Comparison of ENCODE assay signal across 1 cellular context in the genomic region with DNA sequence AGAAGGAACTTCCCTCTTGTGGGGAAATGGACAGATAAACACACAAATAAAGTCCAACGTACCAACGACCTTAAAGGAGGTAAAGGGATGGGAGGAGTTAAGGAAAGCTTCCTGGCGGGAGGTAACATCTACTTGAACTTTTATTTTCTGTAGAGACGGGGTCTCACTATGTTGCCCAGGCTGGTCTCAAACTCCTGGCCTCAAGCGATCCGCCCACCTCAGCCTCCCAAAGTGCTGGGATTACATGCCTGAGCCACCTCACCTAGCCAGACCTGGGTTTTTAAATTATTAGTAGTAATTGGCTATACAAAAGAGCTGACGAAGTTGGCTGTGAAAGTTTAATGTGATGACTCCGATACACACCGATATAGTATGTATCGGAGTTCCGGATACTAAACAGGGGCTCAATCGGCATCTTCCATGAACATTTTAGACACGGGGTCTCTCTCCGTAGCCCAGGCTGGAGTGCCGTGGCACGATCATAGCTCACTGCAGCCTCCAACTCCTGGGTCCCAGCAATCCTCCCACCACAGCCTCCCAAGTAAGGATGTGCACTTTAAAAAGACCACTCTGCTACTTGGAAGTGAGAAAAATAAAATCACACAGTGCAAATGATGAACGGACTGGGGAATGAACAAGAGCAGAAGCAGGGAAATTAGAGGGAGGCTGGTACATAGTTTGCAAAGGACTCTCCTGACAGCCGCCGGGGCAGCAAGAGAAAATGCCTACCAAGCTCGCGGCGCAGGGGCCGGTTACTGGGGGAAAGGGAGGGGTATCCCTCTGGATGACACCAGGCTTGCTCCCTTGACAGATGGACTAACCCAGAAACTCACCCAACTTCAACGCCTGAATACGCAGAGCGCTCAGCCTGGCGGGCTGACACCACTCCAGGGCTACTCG.
TF ChIP-seq lines count a peak whose summit lies in the region.

No MANE protein-coding gene starts in this region.

TF ChIP-seq in GM12878, 131 proteins besides CTCF, POLR2A, EP300 and RAD21:
- peak; percentile 2; the same call in 1 of the 2 replicates for TF ChIP-seq PML (IDR thresholded peaks at IDR 0.05; ENCODE audit: low read length)
- no peak for TF ChIP-seq ESRRA (IDR thresholded peaks at IDR 0.05; ENCODE audit: low read length)
TF ChIP-seq in GM12878: peak in this region for 1.
